8 cellular contexts compared by ENCODE assay signal in the genomic region with DNA sequence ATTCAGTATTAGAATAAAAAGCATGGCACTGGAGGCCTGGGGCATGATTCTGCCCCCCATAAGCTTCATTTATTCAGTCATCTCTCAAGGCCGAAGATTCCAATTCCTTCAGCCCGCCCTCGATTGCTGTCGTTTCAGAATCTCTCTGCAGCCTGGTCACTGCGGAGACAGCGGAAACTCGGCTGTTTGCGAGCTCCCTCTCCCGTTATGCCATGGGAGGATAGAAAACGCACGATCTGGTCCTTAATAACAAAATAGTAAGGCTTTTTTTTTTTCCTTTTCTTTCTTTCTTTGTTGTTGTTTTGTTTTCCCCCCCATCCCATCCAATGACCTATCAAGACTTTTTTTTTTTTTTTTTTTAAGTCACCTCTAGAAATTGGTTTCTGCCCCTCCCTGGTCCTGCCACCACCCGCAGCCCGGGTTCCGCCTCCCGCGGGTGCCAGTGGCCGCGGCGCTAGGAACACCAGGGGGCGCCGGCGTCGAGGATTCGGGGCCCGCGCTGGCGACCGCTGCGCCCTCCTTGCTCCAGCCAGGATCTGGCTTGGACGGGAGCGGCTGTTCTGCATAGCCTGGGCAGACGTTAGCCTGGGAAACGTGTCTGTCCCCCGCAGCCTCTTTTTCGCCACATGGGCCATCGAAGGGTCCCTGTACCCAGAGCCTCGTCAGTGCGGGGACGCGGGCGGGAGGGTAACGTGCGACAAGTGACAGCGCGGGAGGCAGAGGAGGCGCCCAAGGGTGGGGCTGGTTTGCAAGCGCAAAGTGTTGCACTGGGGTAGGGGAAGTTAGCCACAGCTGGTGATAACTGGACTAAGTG. TPM values are rescaled to one million over a fixed set of nuclear protein-coding genes. Genes with fewer than 3 reads are reported as not detected.
A peak's percentile ranks its signal among the peaks of the same experiment; 100 is the strongest.
DNase-seq lines count a peak whose midpoint lies in the region; ATAC-seq and TF ChIP-seq lines count a peak whose summit lies in the region.

No MANE protein-coding gene starts in this region.

- ATAC-seq in GM21526 (IDR thresholded peaks at IDR 0.05; ENCODE audit: low FRiP score, unreplicated experiment) (peak; percentile 88), IMR-90 (ENCODE audit: low read depth) (peak; percentile 100)

- H3K4me1 ChIP-seq in Caco-2 (no peaks in the 10 kb centered on the region), IMR-90 (ENCODE audit: control insufficient read depth, insufficient read depth, low read length) (peaks cover 2% of the 10 kb centered on the region; the same call in 1 of the 2 replicates), Peyer's patch (peaks cover 0 to 12% (median 0%) of the 10 kb centered on the region in 4 donors), stomach (peaks cover 0 to 12% (median 10%) of the 10 kb centered on the region in 4 donors)

- in situ Hi-C loops in IMR-90 (cut with MboI; ENCODE audit: low sequenced_read_pairs): loop anchor here (5.0 kb wide), 1 partner anchor 89 kb away; no protein-coding TSS in a partner anchor

- POLR2A ChIA-PET in Caco-2 (lab: Charles Lee) (no interaction called here), IMR-90 (lab: Charles Lee; ENCODE audit: unreplicated experiment) (no interaction called here)

- H4K91ac ChIP-seq in IMR-90 (ENCODE audit: insufficient read depth, low read depth, low read length): no peak overlapping the region

- TF ChIP-seq POLR2A in IMR-90 (IDR thresholded peaks at IDR 0.05; ENCODE audit: low read depth, low read length) (no peak), Peyer's patch (IDR thresholded peaks at IDR 0.05) (no peak), stomach (IDR thresholded peaks at IDR 0.05) (no peak)

- TF ChIP-seq RAD21 in IMR-90 (IDR thresholded peaks at IDR 0.05; ENCODE audit: low read length): peak; percentile 73

- H3K79me1 ChIP-seq in IMR-90 (ENCODE audit: low read depth in 1 of 2, low read length in 2 of 2): no peaks in the 10 kb centered on the region

- H3K27me3 ChIP-seq in Caco-2 (replicated peaks; ENCODE audit: control insufficient read depth, insufficient read depth, low read length) (no peaks in the 10 kb centered on the region), IMR-90 (ENCODE audit: control insufficient read depth, insufficient read depth, low read length) (peaks cover 62% of the 10 kb centered on the region), Peyer's patch (peaks cover 0 to 4% of the 10 kb centered on the region in 2 donors), stomach (peaks cover 0 to 74% (median 22%) of the 10 kb centered on the region in 3 donors)

- H4K20me1 ChIP-seq in IMR-90 (ENCODE audit: insufficient read depth, low read length): no peaks in the 10 kb centered on the region

- H2BK15ac ChIP-seq in IMR-90 (ENCODE audit: low read depth, low read length): no peak overlapping the region

- H3K36me3 Mint-ChIP-seq in Caco-2 (ENCODE audit: insufficient read depth, unreplicated experiment) (no peaks in the 10 kb centered on the region), neural crest cell (ENCODE audit: low read depth) (no peaks in the 10 kb centered on the region)

- no peak overlapping the region for H4K5ac ChIP-seq in IMR-90 (ENCODE audit: low read depth, low read length)

- DNase-seq in Caco-2: peak; percentile 34 to 73
- DNase-seq in IMR-90: peak; percentile 45
- DNase-seq in Peyer's patch: peak; percentile 42 to 82 (median 80)
- peak; percentile 46 to 49 for DNase-seq in activated T-helper 1 cell treated with anti-CD3 and anti-CD28 coated beads, Interleukin-2, amount 50 U/mL, for 16 hours (ENCODE audit: low read depth in 1 of 2, low spot score in 1 of 2)
- peak; percentile 18 for DNase-seq in fibroblast of the conjunctiva (ENCODE audit: low read depth)
- peak; percentile 85 for DNase-seq in neural crest cell (ENCODE audit: low read depth, low spot score)
- DNase-seq in stomach: peak; percentile 81

- H3K9me1 ChIP-seq in IMR-90 (ENCODE audit: insufficient read depth, low read length): no peaks in the 10 kb centered on the region

- no peak overlapping the region for H3K56ac ChIP-seq in IMR-90 (ENCODE audit: extremely low read depth, insufficient read depth, low read length)

- no peak for TF ChIP-seq EP300 in stomach (IDR thresholded peaks at IDR 0.05)

- H3K4me2 ChIP-seq in IMR-90 (ENCODE audit: low read depth, low read length): peak overlapping the region; percentile 97

- no peak overlapping the region for H3K23ac ChIP-seq in IMR-90 (ENCODE audit: low read depth, low read length)

- H2BK120ac ChIP-seq in IMR-90 (ENCODE audit: low read depth, low read length): no peak overlapping the region

- WGBS in IMR-90 (ENCODE audit: extremely low coverage in 2 of 2, insufficient read length in 1 of 2), 2 experiments: 1% methylated on average over 14 of the region's 47 CpGs; no CpG with 5 or more reads in 1 of the 2 experiments
- WGBS in stomach, 5 donors: 2 to 9% (median 3%) methylated on average over 24 to 47 of the region's 47 CpGs

- no peak overlapping the region for H3K18ac ChIP-seq in IMR-90 (ENCODE audit: low read depth, low read length)

- H3K27ac ChIP-seq in IMR-90 (ENCODE audit: insufficient read depth, low read length) (no peak overlapping the region), Peyer's patch (no peak overlapping the region), stomach (no peak overlapping the region)

- H2AK5ac ChIP-seq in IMR-90 (ENCODE audit: low read depth, low read length): no peak overlapping the region

- H3K27me3 Mint-ChIP-seq in Caco-2 (ENCODE audit: insufficient read depth, unreplicated experiment): peaks cover 15% of the 10 kb centered on the region
- H3K27me3 Mint-ChIP-seq in neural crest cell (ENCODE audit: low read depth): peaks cover 72% of the 10 kb centered on the region

- no peak overlapping the region for H4K8ac ChIP-seq in IMR-90 (ENCODE audit: low read depth in 2 of 2, low read length in 2 of 2)

- TF ChIP-seq CTCF in Caco-2 (IDR thresholded peaks at IDR 0.05; ENCODE audit: insufficient read depth in 1 of 2, low read depth in 1 of 2, low read length in 1 of 2, severe bottlenecking in 1 of 2, unreplicated experiment in 1 of 2) (peak; percentile 45 to 67), IMR-90 (conservative IDR thresholded peaks at IDR 0.05; ENCODE audit: low read depth, low read length) (peak; percentile 80), Peyer's patch (IDR thresholded peaks at IDR 0.05) (peak in 5 of 6 experiments; percentile 44 to 76 (median 70)), neural crest cell (conservative IDR thresholded peaks at IDR 0.05) (peak; percentile 89), stomach (IDR thresholded peaks at IDR 0.05) (peak in 5 of 7 experiments; percentile 66 to 90 (median 82))

- H3K9me3 ChIP-seq in Caco-2: no peaks in the 10 kb centered on the region
- H3K9me3 ChIP-seq in IMR-90 (ENCODE audit: control insufficient read depth, insufficient read depth, low read length): no peaks in the 10 kb centered on the region
- H3K9me3 ChIP-seq in Peyer's patch: no peaks in the 10 kb centered on the region
- H3K9me3 ChIP-seq in stomach: no peaks in the 10 kb centered on the region

- H2BK5ac ChIP-seq in IMR-90 (ENCODE audit: low read depth, low read length, poor library complexity, severe bottlenecking): no peak overlapping the region

- no peak overlapping the region for H3K4ac ChIP-seq in IMR-90 (ENCODE audit: low read depth, low read length)

- H3K4me1 Mint-ChIP-seq in Caco-2 (ENCODE audit: low read depth, unreplicated experiment) (no peaks in the 10 kb centered on the region), neural crest cell (peaks cover 4% of the 10 kb centered on the region)

- no peak overlapping the region for H3K27ac Mint-ChIP-seq in Caco-2 (ENCODE audit: unreplicated experiment)
- no peak overlapping the region for H3K27ac Mint-ChIP-seq in neural crest cell (ENCODE audit: unreplicated experiment)

- BruUV-seq in Caco-2 (replicated peaks; lab: Mats Ljungman, UMichigan): no TSS peak
- BruUV-seq in IMR-90 (replicated peaks; lab: Mats Ljungman, UMichigan): no TSS peak

- H2AFZ ChIP-seq in IMR-90 (replicated peaks; ENCODE audit: low read length, poor library complexity): peak overlapping the region; percentile 83

- H3K9ac ChIP-seq in IMR-90 (ENCODE audit: low read depth, low read length): no peak overlapping the region

- no peak overlapping the region for H3K4me3 Mint-ChIP-seq in Caco-2 (ENCODE audit: unreplicated experiment)
- H3K4me3 Mint-ChIP-seq in neural crest cell: peak overlapping the region; percentile 18

- intact Hi-C loops in Caco-2 (cut with micrococcal nuclease; ENCODE audit: unreplicated experiment): loop anchor here (1.0 to 2.0 kb wide), 2 partner anchors 59 to 94 kb away; no protein-coding TSS in a partner anchor
- intact Hi-C loops in IMR-90 (cut with micrococcal nuclease): loop anchor here (1.0 to 2.0 kb wide), 3 partner anchors 59 to 515 kb away; no protein-coding TSS in a partner anchor
- intact Hi-C loops in stomach (cut with DNase I; ENCODE audit: low total_unique reads): loop anchor here (5.0 kb wide), 1 partner anchor 94 kb away; no protein-coding TSS in a partner anchor

- H3K14ac ChIP-seq in IMR-90 (replicated peaks; ENCODE audit: low read depth, low read length): no peak overlapping the region

- no peak overlapping the region for H2AK9ac ChIP-seq in IMR-90 (replicated peaks; ENCODE audit: low read depth, low read length, poor library complexity)

- H3K9me3 Mint-ChIP-seq in Caco-2 (ENCODE audit: unreplicated experiment) (no peaks in the 10 kb centered on the region), neural crest cell (no peaks in the 10 kb centered on the region)

- H3K36me3 ChIP-seq in Caco-2 (ENCODE audit: control insufficient read depth, insufficient read depth, low read length): no peaks in the 10 kb centered on the region
- H3K36me3 ChIP-seq in IMR-90 (ENCODE audit: control insufficient read depth, insufficient read depth, low read length): no peaks in the 10 kb centered on the region
- no peaks in the 10 kb centered on the region for H3K36me3 ChIP-seq in Peyer's patch
- no peaks in the 10 kb centered on the region for H3K36me3 ChIP-seq in stomach

- H2BK20ac ChIP-seq in IMR-90 (ENCODE audit: low read depth, low read length): no peak overlapping the region

- H3K4me3 ChIP-seq in Caco-2 (ENCODE audit: low read depth, low read length): peak overlapping the region; percentile 23; the same call in 1 of the 2 replicates
- H3K4me3 ChIP-seq in IMR-90 (ENCODE audit: insufficient read depth, low read depth, low read length): peak overlapping the region; percentile 39
- peak overlapping the region in 3 of 4 donors; percentile 30 to 41 (median 34) for H3K4me3 ChIP-seq in Peyer's patch
- peak overlapping the region; percentile 13 to 46 (median 26) for H3K4me3 ChIP-seq in stomach

- dilution Hi-C loops in IMR-90 (cut with HindIII; ENCODE audit: low sequenced_read_pairs, unreplicated experiment): no loop called here

- CTCF ChIA-PET in Caco-2 (lab: Charles Lee) (interaction anchor here (0.6 to 1.0 kb wide), 5 partner anchors 94 to 1050 kb away, joined by 3 to 7 read pairs (median 3); no protein-coding TSS in a partner anchor), IMR-90 (lab: Yijun Ruan, JAX) (interaction anchor here (0.6 to 2.3 kb wide), 18 partner anchors 10 to 577 kb away, joined by 3 to 51 read pairs (median 5); no protein-coding TSS in a partner anchor)

RNA-seq across cellular contexts. Expression of gene CPLX4, which starts 10.0 kb away (rescaled TPM):
- total RNA-seq in Caco-2 (2022) (not detected in 2 replicates), IMR-90 (2012; rRNA removed) (not detected in 2 replicates), Peyer's patch (not detected), neural crest cell (not detected in 2 replicates), stomach (not detected)
- polyA plus RNA-seq in IMR-90 (2012; rRNA removed) (not detected in 2 replicates), stomach (not detected)
- not detected in 2 replicates for polyA plus RNA-seq in IMR-90 (2012; cell fraction: cytosol; rRNA removed)
- not detected in 2 replicates for polyA plus RNA-seq in IMR-90 (2012; cell fraction: nucleus; rRNA removed; ENCODE audit: low replicate concordance)

RNA-seq across cellular contexts. Expression of gene RAX, which starts 35.2 kb away (rescaled TPM):
- total RNA-seq in Caco-2 (2022): not detected in 2 replicates
- total RNA-seq in IMR-90 (2012; rRNA removed): not detected in 2 replicates
- polyA plus RNA-seq in IMR-90 (2012; rRNA removed): not detected in 2 replicates
- polyA plus RNA-seq in IMR-90 (2012; cell fraction: cytosol; rRNA removed): not detected in 2 replicates
- not detected in 2 replicates for polyA plus RNA-seq in IMR-90 (2012; cell fraction: nucleus; rRNA removed; ENCODE audit: low replicate concordance)
- not detected for total RNA-seq in Peyer's patch
- total RNA-seq in neural crest cell: not detected in 2 replicates
- total RNA-seq in stomach: not detected
- under 1 TPM in 1 of 3 donors, not detected in 2; 0.05 TPM for polyA plus RNA-seq in stomach

RNA-seq across cellular contexts. Expression of gene LMAN1, which starts 50.7 kb away (rescaled TPM):
- total RNA-seq in Caco-2 (2022) (40.6 and 41.7 TPM in 2 replicates), IMR-90 (2012; rRNA removed) (213 and 262 TPM in 2 replicates), Peyer's patch (10 to 100 TPM; 59.7 to 78.5 (median 63.2) TPM), neural crest cell (54.8 and 55.3 TPM in 2 replicates), stomach (100 to 1,000 TPM in 1 of 5 donors, 10 to 100 TPM in 4; 13.9 to 258 (median 44.2) TPM)
- polyA plus RNA-seq in IMR-90 (2012; rRNA removed) (74.1 and 83.1 TPM in 2 replicates), stomach (10 to 100 TPM in 2 of 3 donors, 1 to 10 TPM in 1; 9.9 to 17.1 (median 14.6) TPM)
- 42.8 and 47.9 TPM in 2 replicates for polyA plus RNA-seq in IMR-90 (2012; cell fraction: cytosol; rRNA removed)
- polyA plus RNA-seq in IMR-90 (2012; cell fraction: nucleus; rRNA removed; ENCODE audit: low replicate concordance): 22.6 and 89.0 TPM in 2 replicates

Comparison
In these comparisons a context has a peak if more than half of its experiments do, and no peak if none do; other contexts are left out.
1. DNase-seq: peak in every context shown above with its lines; median percentile 85 in neural crest cell; 81 in stomach; 80 in Peyer's patch; 54 in Caco-2; 48 in activated T-helper 1 cell treated with anti-CD3 and anti-CD28 coated beads, Interleukin-2, amount 50 U/mL, for 16 hours; 45 in IMR-90; 18 in fibroblast of the conjunctiva.